Comparison of ENCODE assay signal across 26 cellular contexts in genomic region chr7:3579638-3580219, GRCh38.
"Had no signal": no experiment of that assay in that cellular context is flagged by ENCODE, and none has a peak within 500 bp of the region (broad histone marks: within the 10 kb centered on the region; RNA-seq: fewer than 3 reads in every experiment).

No MANE protein-coding gene starts in this region.

- H3K9me3 ChIP-seq: ovary, right atrium auricular region, testis, thyroid gland had no signal

- H3K4me1 ChIP-seq: left ventricle myocardium inferior, neural progenitor cell, right atrium auricular region, right lobe of liver, testis, thyroid gland, upper lobe of right lung had no signal

- H3K4me1 Mint-ChIP-seq: immature natural killer cell; naive B cell; natural killer cell; nephron progenitor cell; neural progenitor cell; stimulated activated memory B cell treated with anti-CD40 and anti-IgM and Interleukin-4, amounts not matched to agents 10 μg/mL and 1 μg/mL and 100 μg/mL, for 72 hours; stimulated activated naive CD8-positive, alpha-beta T cell treated with anti-CD3 and anti-CD28 coated beads, Interleukin-15, amount 100 ng/mL, for 72 hours had no signal

- H3K27ac ChIP-seq: left ventricle myocardium inferior, neural progenitor cell, neutrophil, ovary, right atrium auricular region, right lobe of liver, testis, thyroid gland, upper lobe of right lung had no signal

- ATAC-seq: natural killer cell; right lobe of liver; stimulated activated memory B cell treated with anti-CD40 and anti-IgM and Interleukin-4, amounts not matched to agents 10 μg/mL and 1 μg/mL and 100 μg/mL, for 72 hours; stimulated activated naive CD8-positive, alpha-beta T cell treated with anti-CD3 and anti-CD28 coated beads, Interleukin-15, amount 100 ng/mL, for 72 hours; upper lobe of right lung had no signal

- H3K27me3 Mint-ChIP-seq: progenitor cell of endocrine pancreas; stimulated activated naive CD8-positive, alpha-beta T cell treated with anti-CD3 and anti-CD28 coated beads, Interleukin-15, amount 100 ng/mL, for 72 hours had no signal

- H3K36me3 Mint-ChIP-seq: immature natural killer cell; stimulated activated memory B cell treated with anti-CD40 and anti-IgM and Interleukin-4, amounts not matched to agents 10 μg/mL and 1 μg/mL and 100 μg/mL, for 72 hours had no signal

- H3K27me3 ChIP-seq: neural progenitor cell, neutrophil, ovary, right atrium auricular region, right lobe of liver, testis, thyroid gland, upper lobe of right lung had no signal

- H3K4me2 ChIP-seq: neural progenitor cell, smooth muscle cell had no signal

- H3K36me3 ChIP-seq: left ventricle myocardium inferior, neural progenitor cell, neutrophil, ovary, right atrium auricular region, right lobe of liver, thyroid gland, upper lobe of right lung had no signal

- H3K4me3 ChIP-seq: left ventricle myocardium inferior, neural progenitor cell, ovary, right atrium auricular region, right lobe of liver, smooth muscle cell, testis, thyroid gland, upper lobe of right lung had no signal

- H2AFZ ChIP-seq: neural progenitor cell had no signal

- H3K27ac Mint-ChIP-seq: immature natural killer cell; naive B cell; natural killer cell; nephron progenitor cell; neural progenitor cell; progenitor cell of endocrine pancreas; stimulated activated memory B cell treated with anti-CD40 and anti-IgM and Interleukin-4, amounts not matched to agents 10 μg/mL and 1 μg/mL and 100 μg/mL, for 72 hours; stimulated activated naive CD8-positive, alpha-beta T cell treated with anti-CD3 and anti-CD28 coated beads, Interleukin-15, amount 100 ng/mL, for 72 hours had no signal

- H3K9ac ChIP-seq: neural progenitor cell had no signal

- DNase-seq: hypothalamus; immature natural killer cell; left ventricle myocardium inferior; mesenchymal stem cell; naive B cell; natural killer cell; nephron progenitor cell; occipital lobe; ovary; right lobe of liver; stimulated activated CD4-positive, alpha-beta T cell treated with anti-CD3 and anti-CD28 coated beads, Interleukin-1b, Interleukin-23, amount 100 ng/mL, for 48 hours; stimulated activated CD4-positive, alpha-beta T cell treated with anti-CD3 and anti-CD28 coated beads, Interleukin-2, amount 100 ng/mL, for 48 hours; stimulated activated CD4-positive, alpha-beta T cell treated with anti-CD3 and anti-CD28 coated beads, Interleukin-4, amount 100 ng/mL, for 4 hours; stimulated activated CD8-positive, alpha-beta memory T cell treated with anti-CD3 and anti-CD28 coated beads, Interleukin-4, amount 100 ng/mL, for 48 hours; stimulated activated naive CD4-positive, alpha-beta T cell treated with Interleukin-2 at 50 U/mL for 16 hours; stimulated activated naive CD8-positive, alpha-beta T cell treated with anti-CD3 and anti-CD28 coated beads, Interleukin-15, amount 100 ng/mL, for 72 hours; testis; thyroid gland; trophoblast cell; upper lobe of right lung had no signal

- H3K4me3 Mint-ChIP-seq: immature natural killer cell; naive B cell; natural killer cell; nephron progenitor cell; neural progenitor cell; stimulated activated memory B cell treated with anti-CD40 and anti-IgM and Interleukin-4, amounts not matched to agents 10 μg/mL and 1 μg/mL and 100 μg/mL, for 72 hours; stimulated activated naive CD8-positive, alpha-beta T cell treated with anti-CD3 and anti-CD28 coated beads, Interleukin-15, amount 100 ng/mL, for 72 hours had no signal
